Comparison of ENCODE assay signal across 8 cellular contexts in genomic region chr19:13163609-13164364, GRCh38. TPM values are rescaled to one million over a fixed set of nuclear protein-coding genes. Genes with fewer than 3 reads are reported as not detected.
A peak's percentile ranks its signal among the peaks of the same experiment; 100 is the strongest.
DNase-seq lines count a peak whose midpoint lies in the region; ATAC-seq and TF ChIP-seq lines count a peak whose summit lies in the region.

No MANE protein-coding gene starts in this region.

- H3K4me2 ChIP-seq in OCI-LY1 (ENCODE audit: low read length), result peak overlapping the region; percentile 87

- H3K9me3 Mint-ChIP-seq in nephron progenitor cell, result no peaks in the 10 kb centered on the region

- DNase-seq in GM13976 (ENCODE audit: low spot score) (peak; percentile 51), foreskin keratinocyte (peak in 1 of 2 donors; percentile 70), nephron progenitor cell (peak; percentile 82), NCI-H1105 (lab: John Stamatoyannopoulos, UW) (no peak), NCI-H1930 (lab: John Stamatoyannopoulos, UW) (no peak)
- DNase-seq in activated effector memory CD4-positive, alpha-beta T cell treated with anti-CD3 and anti-CD28 coated beads, Interleukin-2, amount 50 U/mL, for 16 hours, result peak; percentile 80

- H3K27ac Mint-ChIP-seq in nephron progenitor cell, result peak overlapping the region; percentile 99

- H3K27me3 Mint-ChIP-seq in nephron progenitor cell (ENCODE audit: low read depth, poor library complexity), result peaks cover 5% of the 10 kb centered on the region

- H3K36me3 ChIP-seq in OCI-LY1 (ENCODE audit: insufficient read depth, low read length), result no peaks in the 10 kb centered on the region

- H2AFZ ChIP-seq in OCI-LY1 (ENCODE audit: low read length), result no peak overlapping the region

- no peaks in the 10 kb centered on the region for H3K36me3 Mint-ChIP-seq in nephron progenitor cell (ENCODE audit: low read depth)

- TF ChIP-seq CTCF in 22Rv1 (IDR thresholded peaks at IDR 0.05) (no peak), GM13976 (IDR thresholded peaks at IDR 0.05; ENCODE audit: borderline replicate concordance, control extremely low read depth, extremely low read depth, insufficient read depth, missing control alignments) (no peak), OCI-LY1 (IDR thresholded peaks at IDR 0.05; ENCODE audit: low read length) (no peak), foreskin keratinocyte (conservative IDR thresholded peaks at IDR 0.05) (no peak), nephron progenitor cell (IDR thresholded peaks at IDR 0.05) (no peak)

- H4K20me1 ChIP-seq in OCI-LY1 (ENCODE audit: insufficient read depth, low read length), result no peaks in the 10 kb centered on the region

- H3F3A ChIP-seq in OCI-LY1 (ENCODE audit: insufficient read depth, low read length), result no peaks in the 10 kb centered on the region

- peak overlapping the region; percentile 61 for H3K4me3 ChIP-seq in OCI-LY1 (ENCODE audit: low read depth, low read length, poor library complexity, severe bottlenecking)

- no peak overlapping the region for H3K9ac ChIP-seq in OCI-LY1 (ENCODE audit: low read length)

- H3K9me3 ChIP-seq in OCI-LY1 (ENCODE audit: low read length), result no peaks in the 10 kb centered on the region

- peaks cover 58% of the 10 kb centered on the region for H3K4me1 Mint-ChIP-seq in nephron progenitor cell

- peaks cover 45% of the 10 kb centered on the region for H3K4me1 ChIP-seq in OCI-LY1 (ENCODE audit: insufficient read depth, low read length, severe bottlenecking)
- H3K4me1 ChIP-seq in foreskin keratinocyte, result peaks cover 34% of the 10 kb centered on the region

- in situ Hi-C loops in GM13976 (cut with MboI; ENCODE audit: low sequenced_read_pairs, unreplicated experiment), result no loop called here

- peak overlapping the region; percentile 99 for H3K27ac ChIP-seq in 22Rv1
- peak overlapping the region; percentile 63 for H3K27ac ChIP-seq in OCI-LY1 (ENCODE audit: low read depth, low read length, poor library complexity, severe bottlenecking)
- H3K27ac ChIP-seq in foreskin keratinocyte, result peak overlapping the region; percentile 71

- H3K9me2 ChIP-seq in OCI-LY1 (ENCODE audit: low read depth, low read length), result no peaks in the 10 kb centered on the region

- H3K4me3 Mint-ChIP-seq in nephron progenitor cell, result peak overlapping the region; percentile 74

- H3K79me2 ChIP-seq in OCI-LY1 (ENCODE audit: insufficient read depth, low read length), result no peaks in the 10 kb centered on the region

- H3K27me3 ChIP-seq in OCI-LY1 (ENCODE audit: insufficient read depth, low read length) (no peaks in the 10 kb centered on the region), foreskin keratinocyte (no peaks in the 10 kb centered on the region)

- peak; percentile 2 for ATAC-seq in foreskin keratinocyte

RNA-seq across cellular contexts. Expression of gene IER2, which starts 13.6 kb away (rescaled TPM):
- 48.2 and 51.8 TPM in 2 replicates for total RNA-seq in foreskin keratinocyte
- 72.2 and 90.4 TPM in 2 replicates for polyA plus RNA-seq in foreskin keratinocyte

RNA-seq across cellular contexts. Expression of gene STX10, which starts 13.6 kb away (rescaled TPM):
- total RNA-seq in foreskin keratinocyte, result 66.7 and 69.4 TPM in 2 replicates
- 95.3 and 97.5 TPM in 2 replicates for polyA plus RNA-seq in foreskin keratinocyte

RNA-seq across cellular contexts. Expression of gene NACC1, which starts 45.7 kb away (rescaled TPM):
- 71.7 and 72.6 TPM in 2 replicates for total RNA-seq in foreskin keratinocyte
- 32.9 and 36.7 TPM in 2 replicates for polyA plus RNA-seq in foreskin keratinocyte

RNA-seq across cellular contexts. Expression of gene TRMT1, which starts 47.2 kb away (rescaled TPM):
- total RNA-seq in foreskin keratinocyte, result 35.7 and 37.7 TPM in 2 replicates
- 43.4 and 44.8 TPM in 2 replicates for polyA plus RNA-seq in foreskin keratinocyte

Comparison
In these comparisons a context has a peak if more than half of its experiments do, and no peak if none do; other contexts are left out.
1. DNase-seq: peak in GM13976 (single experiment), activated effector memory CD4-positive, alpha-beta T cell treated with anti-CD3 and anti-CD28 coated beads, Interleukin-2, amount 50 U/mL, for 16 hours (single experiment) and nephron progenitor cell (single experiment); none in NCI-H1105 (single experiment) and NCI-H1930 (0 of 2).
2. Peak in every context shown above with its lines, with median percentiles within 50 percentile points of each other: H3K27ac ChIP-seq.